Comparison of ENCODE assay signal across 13 cellular contexts in the genomic region with DNA sequence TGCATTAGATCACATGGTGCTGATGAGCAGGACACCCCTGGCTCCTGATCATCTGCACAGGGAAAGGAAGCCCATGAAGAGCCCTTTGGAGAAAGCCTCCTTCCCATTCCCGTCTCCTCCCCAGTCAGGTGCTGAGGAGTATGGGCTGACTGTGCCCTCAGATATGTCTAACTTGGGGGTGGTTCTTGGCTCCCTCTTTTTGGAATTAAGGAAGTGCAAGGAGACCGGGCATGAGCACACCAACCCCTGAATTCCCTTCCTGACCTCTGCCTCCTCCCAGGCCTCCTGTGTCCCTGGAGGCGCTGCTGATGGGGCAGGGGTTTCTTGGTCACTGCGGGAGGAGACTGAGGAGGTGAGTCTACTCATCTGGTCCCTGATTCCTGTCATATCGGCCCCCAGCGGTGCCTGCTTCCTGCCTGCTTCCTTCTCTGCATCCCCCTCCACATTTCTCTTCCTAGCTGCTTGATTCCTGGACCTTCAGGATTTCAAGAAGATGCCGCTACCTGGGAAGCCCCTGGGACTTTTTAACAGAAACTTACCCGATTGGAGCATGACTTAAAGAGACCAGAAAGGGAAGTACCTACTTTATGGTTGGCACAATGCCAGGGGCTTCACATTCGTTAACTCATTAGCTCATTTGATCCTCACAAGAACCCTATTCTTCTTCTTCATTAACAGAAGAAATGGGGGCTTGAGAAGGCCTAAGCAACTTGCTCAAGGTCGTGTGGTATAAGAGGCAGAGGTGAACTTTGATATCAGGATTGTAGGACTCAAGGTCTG. TPM values are rescaled to one million over a fixed set of nuclear protein-coding genes. Genes with fewer than 3 reads are reported as not detected.
DNase-seq lines count a peak whose midpoint lies in the region; ATAC-seq, FAIRE-seq and TF ChIP-seq lines count a peak whose summit lies in the region.
"Had no signal": no experiment of that assay in that cellular context is flagged by ENCODE, and none has a peak within 500 bp of the region (broad histone marks: within the 10 kb centered on the region; RNA-seq: fewer than 3 reads in every experiment).

No MANE protein-coding gene starts in this region.

- H3K4me3 ChIP-seq in GM06990 (replicated peaks; ENCODE audit: low read depth, low read length): peak overlapping the region; percentile 72
- H3K4me3 ChIP-seq in H7 (ENCODE audit: insufficient read depth, low read depth, low read length): no peak overlapping the region
- H3K4me3 ChIP-seq in small intestine (ENCODE audit: low read depth in 1 of 2, low read length in 2 of 2): no peak overlapping the region
- H3K4me3 ChIP-seq: thoracic aorta had no signal

- no peaks in the 10 kb centered on the region for H3K27me3 ChIP-seq in GM06990 (replicated peaks; ENCODE audit: control insufficient read depth, insufficient read depth, low read length)
- no peaks in the 10 kb centered on the region; the same call in 1 of the 2 replicates for H3K27me3 ChIP-seq in H7 (ENCODE audit: control insufficient read depth, insufficient read depth, low read length)
- no peaks in the 10 kb centered on the region for H3K27me3 ChIP-seq in small intestine (ENCODE audit: control insufficient read depth in 2 of 2, insufficient read depth in 2 of 2, low read length in 2 of 2)

- ATAC-seq in GM18511 (IDR thresholded peaks at IDR 0.05; ENCODE audit: unreplicated experiment) (peak; percentile 65), HG03439 (IDR thresholded peaks at IDR 0.05; ENCODE audit: unreplicated experiment) (peak; percentile 38)
- ATAC-seq in activated T-helper 17 cell treated with anti-CD3 and anti-CD28 coated beads, Interleukin-2, amount 50 U/mL, for 72 hours (replicated peaks): peak; percentile 49

- no peak overlapping the region for H3K27ac ChIP-seq in small intestine (ENCODE audit: low read depth in 1 of 2, low read length in 1 of 2)
- H3K27ac ChIP-seq: thoracic aorta had no signal

- DNase-seq in GM06990 (ENCODE audit: extremely low read depth, insufficient read length): peak; percentile 66
- DNase-seq in stimulated activated CD8-positive, alpha-beta memory T cell treated with anti-CD3 and anti-CD28 coated beads, Interleukin-4, amount 100 ng/mL, for 48 hours: no peak
- no peak for DNase-seq in H7
- DNase-seq in NK-92 treated with Interleukin-12 subunit alpha and Interleukin-12 subunit beta, amount 100 ng/mL, for 24 hours (lab: John Stamatoyannopoulos, UW): no peak
- DNase-seq in small intestine: no peak
- DNase-seq: activated gamma-delta T cell treated with Interleukin-2 at 50 U/mL for 16 hours, dermis blood vessel endothelial cell, head of caudate nucleus, NCI-H226 had no signal

- FAIRE-seq in small intestine (lab: Jason Lieb, UNC): no peak

- no peak for TF ChIP-seq CTCF in GM06990 (IDR thresholded peaks at IDR 0.05; ENCODE audit: insufficient read depth, low read length, poor library complexity, severe bottlenecking)

- no peaks in the 10 kb centered on the region for H3K4me1 ChIP-seq in small intestine (ENCODE audit: control insufficient read depth in 2 of 2, insufficient read depth in 1 of 2, low read depth in 1 of 2, low read length in 1 of 2)

- no peaks in the 10 kb centered on the region for H3K9me3 Mint-ChIP-seq in activated T-helper 17 cell treated with anti-CD3 and anti-CD28 coated beads, Interleukin-2, amount 50 U/mL, for 72 hours

- no peaks in the 10 kb centered on the region for H3K36me3 Mint-ChIP-seq in activated T-helper 17 cell treated with anti-CD3 and anti-CD28 coated beads, Interleukin-2, amount 50 U/mL, for 72 hours (ENCODE audit: low read depth)

- WGBS in small intestine, 3 donors: 40 to 43% (median 41%) methylated on average over 9 to 10 of the region's 10 CpGs

- H3K27ac Mint-ChIP-seq in activated T-helper 17 cell treated with anti-CD3 and anti-CD28 coated beads, Interleukin-2, amount 50 U/mL, for 72 hours: peak overlapping the region; percentile 44

- H3K36me3 ChIP-seq in GM06990 (ENCODE audit: control insufficient read depth, insufficient read depth, low read length) (no peaks in the 10 kb centered on the region), H7 (replicated peaks; ENCODE audit: control insufficient read depth, insufficient read depth, low read length) (no peaks in the 10 kb centered on the region), small intestine (ENCODE audit: control insufficient read depth in 2 of 2, insufficient read depth in 2 of 2, low read length in 2 of 2) (no peaks in the 10 kb centered on the region)
- H3K36me3 ChIP-seq: thoracic aorta had no signal

- H3K4me1 Mint-ChIP-seq in activated T-helper 17 cell treated with anti-CD3 and anti-CD28 coated beads, Interleukin-2, amount 50 U/mL, for 72 hours: peaks cover 5% of the 10 kb centered on the region

- peaks cover 35% of the 10 kb centered on the region for H3K27me3 Mint-ChIP-seq in activated T-helper 17 cell treated with anti-CD3 and anti-CD28 coated beads, Interleukin-2, amount 50 U/mL, for 72 hours

- H3K9me3 ChIP-seq in small intestine (ENCODE audit: control insufficient read depth, low read depth): no peaks in the 10 kb centered on the region
- H3K9me3 ChIP-seq: thoracic aorta had no signal

- peak overlapping the region; percentile 10 for H3K4me3 Mint-ChIP-seq in activated T-helper 17 cell treated with anti-CD3 and anti-CD28 coated beads, Interleukin-2, amount 50 U/mL, for 72 hours

RNA-seq across cellular contexts. Expression of gene NECTIN1, which starts 22.5 kb away (rescaled TPM):
- 1 to 10 TPM in 1 of 2 donors, under 1 TPM in 1; 0.78 to 2.3 TPM for total RNA-seq in activated T-helper 17 cell treated with anti-CD3 and anti-CD28 coated beads, Interleukin-2, amount 50 U/mL, for 72 hours
- total RNA-seq in H7 (2014; rRNA removed; shearing (Covaris generic)): 20.9 and 24.6 TPM in 2 replicates
- 10 to 100 TPM in 1 of 3 donors, 1 to 10 TPM in 2; 2.7 to 32.8 (median 3.6) TPM for polyA plus RNA-seq in small intestine
